Comparison of ENCODE assay signal across 17 cellular contexts in the genomic region with DNA sequence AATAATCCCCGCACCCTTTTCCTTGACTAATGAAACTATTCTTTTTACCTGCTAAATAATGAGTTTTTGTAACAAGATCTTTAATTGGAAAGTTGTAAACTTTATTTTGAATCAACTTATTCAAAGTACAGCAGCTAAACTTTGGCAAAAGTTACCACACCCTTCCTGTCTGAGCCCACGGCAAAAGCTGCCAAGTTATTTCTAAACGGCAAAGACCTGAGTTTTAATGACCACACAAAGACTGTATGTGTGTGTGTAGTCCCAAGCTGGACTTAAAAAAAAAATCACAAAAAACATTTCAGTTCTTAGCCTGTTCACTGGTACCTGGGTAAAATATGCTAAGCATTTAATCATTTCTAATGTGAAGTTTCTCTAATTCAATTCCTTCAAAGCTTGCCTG.
DNase-seq lines count a peak whose midpoint lies in the region; ATAC-seq, FAIRE-seq and TF ChIP-seq lines count a peak whose summit lies in the region.
"Had no signal": no experiment of that assay in that cellular context is flagged by ENCODE, and none has a peak within 500 bp of the region (broad histone marks: within the 10 kb centered on the region; RNA-seq: fewer than 3 reads in every experiment).

No MANE protein-coding gene starts in this region.

- POLR2A ChIA-PET in MCF 10A (lab: Yijun Ruan, JAX) = interaction anchor here (0.6 to 2.1 kb wide), 16 partner anchors 8 to 309 kb away, joined by 3 to 15 read pairs (median 4); partner anchors contain the start of genes BRCA2, FRY and ZAR1L

- no peaks in the 10 kb centered on the region for H3K27me3 ChIP-seq in left ventricle myocardium inferior (ENCODE audit: low read depth)
- H3K27me3 ChIP-seq in pancreas = no peaks in the 10 kb centered on the region
- H3K27me3 ChIP-seq in transverse colon = no peaks in the 10 kb centered on the region
- H3K27me3 ChIP-seq: SJSA1 had no signal

- in situ Hi-C loops in transverse colon (cut with MboI; ENCODE audit: low pct_ligation_motif_present in 1 of 4, low pct_unique_long_range_greater_than_20kb in 1 of 4, low sequenced_read_pairs in 3 of 4) = no loop called here

- H3K4me3 Mint-ChIP-seq in MCF 10A (ENCODE audit: unreplicated experiment) = peak overlapping the region; percentile 80

- TSS peak; percentile 68 for BruUV-seq in MCF 10A (replicated peaks; lab: Mats Ljungman, UMichigan)

- CTCF ChIA-PET in MCF 10A (lab: Yijun Ruan, JAX) = interaction anchor here (0.7 to 2.6 kb wide), 10 partner anchors 8 to 344 kb away, joined by 3 to 25 read pairs (median 6); partner anchors contain the start of genes BRCA2 and ZAR1L

- peak overlapping the region; percentile 89 for H3K27ac Mint-ChIP-seq in MCF 10A (ENCODE audit: low read depth, unreplicated experiment)

- TF ChIP-seq CTCF in MCF 10A (IDR thresholded peaks at IDR 0.05; ENCODE audit: unreplicated experiment) (no peak), left ventricle myocardium inferior (IDR thresholded peaks at IDR 0.05; ENCODE audit: borderline replicate concordance) (no peak), pancreas (IDR thresholded peaks at IDR 0.05) (no peak), transverse colon (IDR thresholded peaks at IDR 0.05) (no peak)

- H3K27me3 Mint-ChIP-seq in MCF 10A (ENCODE audit: insufficient read depth, unreplicated experiment) = no peaks in the 10 kb centered on the region

- TF ChIP-seq EP300 in transverse colon (IDR thresholded peaks at IDR 0.05; ENCODE audit: low read depth) = no peak

- H3K4me3 ChIP-seq in left ventricle myocardium inferior (peak overlapping the region; percentile 64), pancreas (peak overlapping the region in 2 of 4 donors; percentile 4 to 11), transverse colon (peak overlapping the region in 2 of 4 donors; percentile 11 to 35)
- H3K4me3 ChIP-seq: SJSA1 had no signal

- intact Hi-C loops in MCF 10A (cut with micrococcal nuclease) (no loop called here), left ventricle myocardium inferior (cut with micrococcal nuclease) (no loop called here), pancreas (cut with DNase I) (no loop called here), transverse colon (cut with DNase I; ENCODE audit: low total_unique reads) (no loop called here)

- no peaks in the 10 kb centered on the region for H3K9me3 Mint-ChIP-seq in MCF 10A (ENCODE audit: unreplicated experiment)

- FAIRE-seq in pancreas (lab: Jason Lieb, UNC) (no peak), GM12892 (lab: Jason Lieb, UNC) (no peak)
- FAIRE-seq: GM18507 had no signal

- TF ChIP-seq POLR2A in transverse colon (IDR thresholded peaks at IDR 0.05) = no peak
- no peak for TF ChIP-seq POLR2A in GM12892 (IDR thresholded peaks at IDR 0.05; ENCODE audit: low read depth, low read length)

- H3K4me1 ChIP-seq in left ventricle myocardium inferior (peaks cover 75% of the 10 kb centered on the region), pancreas (peaks cover 0 to 33% (median 21%) of the 10 kb centered on the region in 3 donors), transverse colon (peaks cover 0 to 31% (median 6%) of the 10 kb centered on the region in 4 donors)
- H3K4me1 ChIP-seq: SJSA1 had no signal

- WGBS in pancreas, 2 donors = 18 to 23% methylated on average over 3 of the region's 3 CpGs
- WGBS in transverse colon (ENCODE audit: low coverage in 1 of 2), 2 donors = 18 to 26% methylated on average over 3 of the region's 3 CpGs

- H3K4me1 Mint-ChIP-seq in MCF 10A (ENCODE audit: insufficient read depth, unreplicated experiment) = peaks cover 19% of the 10 kb centered on the region

- peaks cover 26% of the 10 kb centered on the region for H3K36me3 ChIP-seq in left ventricle myocardium inferior
- peaks cover 0 to 9% (median 0%) of the 10 kb centered on the region in 3 donors for H3K36me3 ChIP-seq in pancreas
- H3K36me3 ChIP-seq in transverse colon = no peaks in the 10 kb centered on the region
- H3K36me3 ChIP-seq: SJSA1 had no signal

- peak in 3 of 4 donors; percentile 19 to 31 (median 24) for ATAC-seq in pancreas
- no peak for ATAC-seq in GM21825 (IDR thresholded peaks at IDR 0.05; ENCODE audit: unreplicated experiment)

- DNase-seq in MCF 10A (ENCODE audit: unreplicated experiment) (peak; percentile 55), left ventricle myocardium inferior (no peak), pancreas (no peak), transverse colon (no peak), GM12892 (ENCODE audit: insufficient read length) (no peak), hepatic stellate cell (ENCODE audit: low spot score) (no peak)
- no peak for DNase-seq in stimulated activated CD4-positive, alpha-beta T cell treated with anti-CD3 and anti-CD28 coated beads, Interleukin-15, amount 100 ng/mL, for 24 hours
- DNase-seq: activated CD4-positive, alpha-beta T cell treated with anti-CD3 and anti-CD28 coated beads, Interleukin-2, amount 50 U/mL, for 1 hour; activated T-cell treated with anti-CD3 and anti-CD28 coated beads, Interleukin-2, amount 50 U/mL, for 1 hour; AML-193; DMS153; NCI-H1694; NCI-H446 treated with DMSO at 0.1 percent for 48 hours; T1000 had no signal

- H3K9me3 ChIP-seq in left ventricle myocardium inferior (replicated peaks) = no peaks in the 10 kb centered on the region
- no peaks in the 10 kb centered on the region for H3K9me3 ChIP-seq in pancreas
- no peaks in the 10 kb centered on the region for H3K9me3 ChIP-seq in transverse colon
- H3K9me3 ChIP-seq: SJSA1 had no signal

- H3K36me3 Mint-ChIP-seq in MCF 10A (ENCODE audit: insufficient read depth, unreplicated experiment) = peaks cover 5% of the 10 kb centered on the region

- peak overlapping the region; percentile 93 for H3K27ac ChIP-seq in left ventricle myocardium inferior (replicated peaks)
- peak overlapping the region; percentile 9 to 80 (median 45) for H3K27ac ChIP-seq in pancreas
- H3K27ac ChIP-seq in transverse colon = peak overlapping the region; percentile 66 to 72 (median 70)
- H3K27ac ChIP-seq: SJSA1 had no signal
